In genomic region chr7:134357486-134357885, GRCh38 we compare ENCODE assay signal across 1 cellular context.
TF ChIP-seq lines count a peak whose summit lies in the region.

No MANE protein-coding gene starts in this region.

TF ChIP-seq in GM12878, 131 proteins besides CTCF, POLR2A, EP300 and RAD21 (continued from another document):
- TF ChIP-seq ATF3 (IDR thresholded peaks at IDR 0.05; ENCODE audit: borderline replicate concordance, extremely low read depth, low read depth, low read length) (no peak), EGR1 (IDR thresholded peaks at IDR 0.05; ENCODE audit: borderline replicate concordance in 1 of 2, low read depth in 2 of 2, low read length in 2 of 2) (no peak), SREBF2 (IDR thresholded peaks at IDR 0.05; ENCODE audit: low read length) (no peak), RB1 (IDR thresholded peaks at IDR 0.05; ENCODE audit: borderline replicate concordance) (no peak), FOS (IDR thresholded peaks at IDR 0.05; ENCODE audit: borderline replicate concordance, extremely low read depth, insufficient read length) (no peak), BCLAF1 (IDR thresholded peaks at IDR 0.05) (no peak), YY1 (IDR thresholded peaks at IDR 0.05; ENCODE audit: low read depth, low read length) (no peak), ZBTB4 (CRISPR knock-in tag; IDR thresholded peaks at IDR 0.05) (no peak), KAT2A (conservative IDR thresholded peaks at IDR 0.05; ENCODE audit: control insufficient read depth, low read depth, low read length) (no peak), ZZZ3 (IDR thresholded peaks at IDR 0.05; ENCODE audit: control insufficient read depth, insufficient read length, low read depth) (no peak)
